Comparison of ENCODE assay signal across 1 cellular context in the genomic region with DNA sequence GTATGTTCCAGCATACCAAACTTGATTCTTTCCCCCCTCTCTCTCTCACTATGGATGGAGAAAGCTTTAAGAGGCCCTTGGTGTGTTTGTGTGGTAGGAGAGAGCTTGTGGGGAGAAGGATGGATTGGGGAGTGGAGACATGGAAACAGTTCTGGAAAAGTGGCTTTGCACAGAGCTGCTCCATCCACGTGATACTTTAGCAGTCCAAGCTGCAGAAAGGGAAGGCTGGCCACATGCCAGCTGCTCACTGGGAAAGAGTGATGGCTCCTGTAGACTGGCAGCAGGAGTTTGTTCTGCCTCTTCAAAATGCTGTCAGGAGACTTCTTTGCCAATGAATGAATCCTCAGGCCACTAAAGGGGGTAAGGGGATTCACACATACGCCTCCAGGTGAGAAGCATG.
TF ChIP-seq lines count a peak whose summit lies in the region.

No MANE protein-coding gene starts in this region.

TF ChIP-seq in SK-N-SH treated with all-trans-retinoic acid at 6 μM for 48 hours, 23 proteins besides CTCF, POLR2A, EP300 and RAD21 (continued from another document):
- TF ChIP-seq, protein P1, sequence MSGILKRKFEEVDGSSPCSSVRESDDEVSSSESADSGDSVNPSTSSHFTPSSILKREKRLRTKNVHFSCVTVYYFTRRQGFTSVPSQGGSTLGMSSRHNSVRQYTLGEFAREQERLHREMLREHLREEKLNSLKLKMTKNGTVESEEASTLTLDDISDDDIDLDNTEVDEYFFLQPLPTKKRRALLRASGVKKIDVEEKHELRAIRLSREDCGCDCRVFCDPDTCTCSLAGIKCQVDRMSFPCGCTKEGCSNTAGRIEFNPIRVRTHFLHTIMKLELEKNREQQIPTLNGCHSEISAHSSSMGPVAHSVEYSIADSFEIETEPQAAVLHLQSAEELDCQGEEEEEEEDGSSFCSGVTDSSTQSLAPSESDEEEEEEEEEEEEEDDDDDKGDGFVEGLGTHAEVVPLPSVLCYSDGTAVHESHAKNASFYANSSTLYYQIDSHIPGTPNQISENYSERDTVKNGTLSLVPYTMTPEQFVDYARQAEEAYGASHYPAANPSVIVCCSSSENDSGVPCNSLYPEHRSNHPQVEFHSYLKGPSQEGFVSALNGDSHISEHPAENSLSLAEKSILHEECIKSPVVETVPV (CRISPR knock-in tag; IDR thresholded peaks at IDR 0.05), result no peak
- TF ChIP-seq, protein P2, sequence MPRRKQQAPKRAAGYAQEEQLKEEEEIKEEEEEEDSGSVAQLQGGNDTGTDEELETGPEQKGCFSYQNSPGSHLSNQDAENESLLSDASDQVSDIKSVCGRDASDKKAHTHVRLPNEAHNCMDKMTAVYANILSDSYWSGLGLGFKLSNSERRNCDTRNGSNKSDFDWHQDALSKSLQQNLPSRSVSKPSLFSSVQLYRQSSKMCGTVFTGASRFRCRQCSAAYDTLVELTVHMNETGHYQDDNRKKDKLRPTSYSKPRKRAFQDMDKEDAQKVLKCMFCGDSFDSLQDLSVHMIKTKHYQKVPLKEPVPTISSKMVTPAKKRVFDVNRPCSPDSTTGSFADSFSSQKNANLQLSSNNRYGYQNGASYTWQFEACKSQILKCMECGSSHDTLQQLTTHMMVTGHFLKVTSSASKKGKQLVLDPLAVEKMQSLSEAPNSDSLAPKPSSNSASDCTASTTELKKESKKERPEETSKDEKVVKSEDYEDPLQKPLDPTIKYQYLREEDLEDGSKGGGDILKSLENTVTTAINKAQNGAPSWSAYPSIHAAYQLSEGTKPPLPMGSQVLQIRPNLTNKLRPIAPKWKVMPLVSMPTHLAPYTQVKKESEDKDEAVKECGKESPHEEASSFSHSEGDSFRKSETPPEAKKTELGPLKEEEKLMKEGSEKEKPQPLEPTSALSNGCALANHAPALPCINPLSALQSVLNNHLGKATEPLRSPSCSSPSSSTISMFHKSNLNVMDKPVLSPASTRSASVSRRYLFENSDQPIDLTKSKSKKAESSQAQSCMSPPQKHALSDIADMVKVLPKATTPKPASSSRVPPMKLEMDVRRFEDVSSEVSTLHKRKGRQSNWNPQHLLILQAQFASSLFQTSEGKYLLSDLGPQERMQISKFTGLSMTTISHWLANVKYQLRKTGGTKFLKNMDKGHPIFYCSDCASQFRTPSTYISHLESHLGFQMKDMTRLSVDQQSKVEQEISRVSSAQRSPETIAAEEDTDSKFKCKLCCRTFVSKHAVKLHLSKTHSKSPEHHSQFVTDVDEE (CRISPR knock-in tag; IDR thresholded peaks at IDR 0.05), result no peak
- TF ChIP-seq, protein P3, sequence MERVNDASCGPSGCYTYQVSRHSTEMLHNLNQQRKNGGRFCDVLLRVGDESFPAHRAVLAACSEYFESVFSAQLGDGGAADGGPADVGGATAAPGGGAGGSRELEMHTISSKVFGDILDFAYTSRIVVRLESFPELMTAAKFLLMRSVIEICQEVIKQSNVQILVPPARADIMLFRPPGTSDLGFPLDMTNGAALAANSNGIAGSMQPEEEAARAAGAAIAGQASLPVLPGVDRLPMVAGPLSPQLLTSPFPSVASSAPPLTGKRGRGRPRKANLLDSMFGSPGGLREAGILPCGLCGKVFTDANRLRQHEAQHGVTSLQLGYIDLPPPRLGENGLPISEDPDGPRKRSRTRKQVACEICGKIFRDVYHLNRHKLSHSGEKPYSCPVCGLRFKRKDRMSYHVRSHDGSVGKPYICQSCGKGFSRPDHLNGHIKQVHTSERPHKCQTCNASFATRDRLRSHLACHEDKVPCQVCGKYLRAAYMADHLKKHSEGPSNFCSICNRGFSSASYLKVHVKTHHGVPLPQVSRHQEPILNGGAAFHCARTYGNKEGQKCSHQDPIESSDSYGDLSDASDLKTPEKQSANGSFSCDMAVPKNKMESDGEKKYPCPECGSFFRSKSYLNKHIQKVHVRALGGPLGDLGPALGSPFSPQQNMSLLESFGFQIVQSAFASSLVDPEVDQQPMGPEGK (CRISPR knock-in tag; IDR thresholded peaks at IDR 0.05; ENCODE audit: borderline replicate concordance), result no peak
